24 cellular contexts compared by ENCODE assay signal in the genomic region with DNA sequence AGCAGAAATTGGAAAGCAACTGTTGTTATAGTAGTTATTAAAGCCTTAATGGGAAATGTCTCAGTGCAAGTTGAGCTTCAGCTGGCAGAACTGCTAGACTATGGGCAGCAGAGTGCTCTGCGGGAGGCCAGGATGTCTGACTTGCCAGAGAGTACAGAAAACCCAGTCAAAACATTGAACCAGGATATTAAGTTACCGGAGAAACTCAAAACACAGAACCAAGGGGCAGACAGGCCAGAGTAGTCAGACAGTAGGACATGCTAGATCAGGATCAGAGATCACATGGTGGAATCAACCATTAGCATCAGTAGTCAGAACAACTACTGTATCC.
"Had no signal": no experiment of that assay in that cellular context is flagged by ENCODE, and none has a peak within 500 bp of the region (broad histone marks: within the 10 kb centered on the region; RNA-seq: fewer than 3 reads in every experiment).

No MANE protein-coding gene starts in this region.

- H3K4me1 Mint-ChIP-seq: activated naive CD8-positive, alpha-beta T cell treated with anti-CD3 and anti-CD28 coated beads, Interleukin-2, amount 10 ng/mL, durations not matched to agents 7 days and 5 days; brain had no signal

- H3K27me3 Mint-ChIP-seq: activated CD8-positive, alpha-beta T cell treated with anti-CD3 and anti-CD28 coated beads for 36 hours; activated naive CD4-positive, alpha-beta T cell treated with anti-CD3 and anti-CD28 coated beads, Interleukin-2, amount 50 U/mL, for 24 hours; activated naive CD8-positive, alpha-beta T cell treated with anti-CD3 and anti-CD28 coated beads, Interleukin-2, amount 10 ng/mL, durations not matched to agents 7 days and 5 days; brain had no signal

- H3K36me3 Mint-ChIP-seq: activated naive CD4-positive, alpha-beta T cell treated with anti-CD3 and anti-CD28 coated beads, Interleukin-2, amount 50 U/mL, for 24 hours; activated naive CD8-positive, alpha-beta T cell treated with anti-CD3 and anti-CD28 coated beads, Interleukin-2, amount 10 ng/mL, durations not matched to agents 7 days and 5 days; brain had no signal

- DNase-seq: activated CD4-positive, alpha-beta T cell treated with anti-CD3 and anti-CD28 coated beads, Interleukin-2, amount 10 ng/mL, durations not matched to agents 24 days and 14 days; activated CD4-positive, alpha-beta T cell treated with anti-CD3 and anti-CD28 coated beads, Interleukin-2, amount 50 U/mL, for 4 hours; activated CD8-positive, alpha-beta T cell treated with anti-CD3 and anti-CD28 coated beads for 36 hours; activated gamma-delta T cell; activated naive CD4-positive, alpha-beta T cell treated with Interleukin-2 at 50 U/mL for 16 hours; activated naive CD8-positive, alpha-beta T cell treated with anti-CD3 and anti-CD28 coated beads, Interleukin-2, amount 10 ng/mL, durations not matched to agents 7 days and 5 days; activated T-cell treated with anti-CD3 and anti-CD28 coated beads, Interleukin-2, amount 50 U/mL, for 1 hour; activated T-cell treated with anti-CD3 and anti-CD28 coated beads, Interleukin-2, amount 50 U/mL, for 72 hours; caudate nucleus; Kasumi-1; MG63; NCI-H1048; NCI-H1105 treated with DMSO at 0.1 percent for 48 hours; NCI-H1436 treated with DMSO at 0.1 percent for 48 hours; NCI-H1694 treated with DMSO at 0.1 percent for 48 hours; NCI-H2029; NCI-H345; NCI-H524 treated with DMSO at 0.1 percent for 48 hours; SJCRH30; T1000 had no signal

- H3K27ac Mint-ChIP-seq: activated CD4-positive, alpha-beta T cell treated with anti-CD3 and anti-CD28 coated beads, Interleukin-2, amount 10 ng/mL, durations not matched to agents 24 days and 14 days; activated CD8-positive, alpha-beta T cell treated with anti-CD3 and anti-CD28 coated beads for 36 hours; activated naive CD8-positive, alpha-beta T cell treated with anti-CD3 and anti-CD28 coated beads, Interleukin-2, amount 10 ng/mL, durations not matched to agents 7 days and 5 days; activated T-cell treated with anti-CD3 and anti-CD28 coated beads, Interleukin-2, amount 50 U/mL, for 72 hours; activated T-helper 2 cell treated with anti-CD3 and anti-CD28 coated beads, Interferon-gamma antibody, Interleukin-2, Interleukin-4, amounts not matched to agents 10 μg/mL and 5 μg/mL and 100 μg/mL, durations not matched to agents 14 hours and 24 hours and 36 hours; brain had no signal

- H3K9me3 Mint-ChIP-seq: activated CD8-positive, alpha-beta T cell treated with anti-CD3 and anti-CD28 coated beads for 36 hours; activated naive CD4-positive, alpha-beta T cell treated with anti-CD3 and anti-CD28 coated beads, Interleukin-2, amount 50 U/mL, for 24 hours; activated T-cell treated with anti-CD3 and anti-CD28 coated beads, Interleukin-2, amount 50 U/mL, for 72 hours; activated T-helper 2 cell treated with anti-CD3 and anti-CD28 coated beads, Interferon-gamma antibody, Interleukin-2, Interleukin-4, amounts not matched to agents 10 μg/mL and 5 μg/mL and 100 μg/mL, durations not matched to agents 14 hours and 24 hours and 36 hours had no signal

- ATAC-seq: activated CD8-positive, alpha-beta T cell treated with anti-CD3 and anti-CD28 coated beads for 36 hours; activated T-cell treated with anti-CD3 and anti-CD28 coated beads, Interleukin-2, amount 50 U/mL, for 72 hours; Panc1 had no signal

- H3K4me3 Mint-ChIP-seq: activated CD4-positive, alpha-beta T cell treated with anti-CD3 and anti-CD28 coated beads, Interleukin-2, amount 10 ng/mL, durations not matched to agents 24 days and 14 days; activated CD8-positive, alpha-beta T cell treated with anti-CD3 and anti-CD28 coated beads for 36 hours; activated naive CD4-positive, alpha-beta T cell treated with anti-CD3 and anti-CD28 coated beads, Interleukin-2, amount 50 U/mL, for 24 hours; activated naive CD8-positive, alpha-beta T cell treated with anti-CD3 and anti-CD28 coated beads, Interleukin-2, amount 10 ng/mL, durations not matched to agents 7 days and 5 days; activated T-cell treated with anti-CD3 and anti-CD28 coated beads, Interleukin-2, amount 50 U/mL, for 72 hours; brain had no signal
